17 cellular contexts compared by ENCODE assay signal in genomic region chr13:111922086-111922485, GRCh38.
DNase-seq lines count a peak whose midpoint lies in the region; ATAC-seq and TF ChIP-seq lines count a peak whose summit lies in the region.
"Had no signal": no experiment of that assay in that cellular context is flagged by ENCODE, and none has a peak within 500 bp of the region (broad histone marks: within the 10 kb centered on the region; RNA-seq: fewer than 3 reads in every experiment).

No MANE protein-coding gene starts in this region.

- H3K4me1 Mint-ChIP-seq in endodermal cell (no peaks in the 10 kb centered on the region), neural progenitor cell (peaks cover 26% of the 10 kb centered on the region)
- H3K4me1 Mint-ChIP-seq: CD4-positive, CD25-positive, alpha-beta regulatory T cell; CD8-positive, alpha-beta memory T cell; IgD-negative memory B cell had no signal

- H3K9me3 ChIP-seq in endodermal cell (ENCODE audit: control insufficient read depth, low read length): no peaks in the 10 kb centered on the region
- H3K9me3 ChIP-seq in upper lobe of right lung: no peaks in the 10 kb centered on the region
- H3K9me3 ChIP-seq in neural progenitor cell (ENCODE audit: low read depth): no peaks in the 10 kb centered on the region
- H3K9me3 ChIP-seq: BE2C, HAP-1 had no signal

- ATAC-seq in upper lobe of right lung: no peak
- ATAC-seq: HepG2 had no signal

- H3K27me3 ChIP-seq in endodermal cell (ENCODE audit: control insufficient read depth, insufficient read depth, low read length, poor library complexity, severe bottlenecking) (no peaks in the 10 kb centered on the region), upper lobe of right lung (peaks cover 13% of the 10 kb centered on the region), neural progenitor cell (no peaks in the 10 kb centered on the region)

- no peaks in the 10 kb centered on the region for H3K36me3 ChIP-seq in endodermal cell (ENCODE audit: control insufficient read depth, insufficient read depth, low read length)
- no peaks in the 10 kb centered on the region for H3K36me3 ChIP-seq in upper lobe of right lung
- H3K36me3 ChIP-seq in neural progenitor cell: no peaks in the 10 kb centered on the region
- H3K36me3 ChIP-seq: BE2C, HAP-1 had no signal

- WGBS in endodermal cell (ENCODE audit: insufficient coverage in 1 of 2, insufficient read length in 1 of 2), 2 experiments: 83% methylated on average over 6 to 10 of the region's 10 CpGs

- peaks cover 12% of the 10 kb centered on the region for H3K27me3 Mint-ChIP-seq in endodermal cell (ENCODE audit: insufficient read depth)
- H3K27me3 Mint-ChIP-seq in neural progenitor cell (ENCODE audit: insufficient read depth, low read depth): peaks cover 5% of the 10 kb centered on the region
- H3K27me3 Mint-ChIP-seq: CD4-positive, CD25-positive, alpha-beta regulatory T cell; IgD-negative memory B cell had no signal

- no peak overlapping the region for H2AFZ ChIP-seq in neural progenitor cell (replicated peaks)

- H3K9me3 Mint-ChIP-seq in endodermal cell: no peaks in the 10 kb centered on the region
- H3K9me3 Mint-ChIP-seq in neural progenitor cell: no peaks in the 10 kb centered on the region

- H3K4me1 ChIP-seq in endodermal cell (ENCODE audit: control insufficient read depth, insufficient read depth, low read length): no peaks in the 10 kb centered on the region
- no peaks in the 10 kb centered on the region for H3K4me1 ChIP-seq in upper lobe of right lung
- H3K4me1 ChIP-seq in neural progenitor cell: no peaks in the 10 kb centered on the region
- H3K4me1 ChIP-seq: BE2C, HAP-1 had no signal

- H3K9ac ChIP-seq in endodermal cell (ENCODE audit: extremely low read depth, low read length, poor library complexity, severe bottlenecking) (no peak overlapping the region), neural progenitor cell (no peak overlapping the region)

- intact Hi-C loops in upper lobe of right lung (cut with DNase I): no loop called here

- H3F3A ChIP-seq in neural progenitor cell (ENCODE audit: low read depth): no peaks in the 10 kb centered on the region

- DNase-seq in SK-MEL-5 (ENCODE audit: low read depth, low spot score) (peak; percentile 9), endodermal cell (peak; percentile 20), mesenteric fat pad (ENCODE audit: low spot score) (peak; percentile 12), upper lobe of right lung (peak; percentile 18), GF-D8 (lab: John Stamatoyannopoulos, UW) (no peak), D341Med (ENCODE audit: low spot score) (no peak), neural progenitor cell (ENCODE audit: low spot score) (no peak)
- DNase-seq: ACHN; BE2C; C1 segment of cervical spinal cord; CD4-positive, CD25-positive, alpha-beta regulatory T cell; CD8-positive, alpha-beta memory T cell; COR-L47; GOT3 had no signal

- no peaks in the 10 kb centered on the region for H4K20me1 ChIP-seq in neural progenitor cell (ENCODE audit: low read depth)

- H3K27ac ChIP-seq in endodermal cell (ENCODE audit: low read depth, low read length) (no peak overlapping the region), upper lobe of right lung (no peak overlapping the region), neural progenitor cell (no peak overlapping the region)

- H3K4me3 Mint-ChIP-seq in endodermal cell (no peak overlapping the region), neural progenitor cell (no peak overlapping the region)
- H3K4me3 Mint-ChIP-seq: CD4-positive, CD25-positive, alpha-beta regulatory T cell; CD8-positive, alpha-beta memory T cell; IgD-negative memory B cell had no signal

- TF ChIP-seq CTCF in endodermal cell (conservative IDR thresholded peaks at IDR 0.05): no peak
- TF ChIP-seq CTCF in upper lobe of right lung (IDR thresholded peaks at IDR 0.05): no peak
- no peak for TF ChIP-seq CTCF in neural progenitor cell (IDR thresholded peaks at IDR 0.05)

- in situ Hi-C loops in SK-MEL-5 (cut with HindIII; ENCODE audit: low pct_unique_long_range_greater_than_20kb, low sequenced_read_pairs): no loop called here

- H3K4me3 ChIP-seq in endodermal cell (ENCODE audit: low read length) (no peak overlapping the region), upper lobe of right lung (no peak overlapping the region), neural progenitor cell (no peak overlapping the region)
- H3K4me3 ChIP-seq: HAP-1 had no signal

- H3K27ac Mint-ChIP-seq in endodermal cell (no peak overlapping the region), neural progenitor cell (no peak overlapping the region)
- H3K27ac Mint-ChIP-seq: CD4-positive, CD25-positive, alpha-beta regulatory T cell; CD8-positive, alpha-beta memory T cell had no signal

- H3K36me3 Mint-ChIP-seq in endodermal cell (ENCODE audit: low read depth) (no peaks in the 10 kb centered on the region), neural progenitor cell (no peaks in the 10 kb centered on the region)
- H3K36me3 Mint-ChIP-seq: CD4-positive, CD25-positive, alpha-beta regulatory T cell; CD8-positive, alpha-beta memory T cell; IgD-negative memory B cell had no signal

- no peaks in the 10 kb centered on the region for H3K79me2 ChIP-seq in neural progenitor cell (ENCODE audit: low read depth)

- no peak overlapping the region for H3K4me2 ChIP-seq in neural progenitor cell

Comparison
In these comparisons a context has a peak if more than half of its experiments do, and no peak if none do; other contexts are left out.
1. DNase-seq: peak in SK-MEL-5 (single experiment), endodermal cell (single experiment), mesenteric fat pad (single experiment) and upper lobe of right lung (single experiment); none in GF-D8 (single experiment), D341Med (single experiment) and neural progenitor cell (single experiment).